Comparison of ENCODE assay signal across 15 cellular contexts in the genomic region with DNA sequence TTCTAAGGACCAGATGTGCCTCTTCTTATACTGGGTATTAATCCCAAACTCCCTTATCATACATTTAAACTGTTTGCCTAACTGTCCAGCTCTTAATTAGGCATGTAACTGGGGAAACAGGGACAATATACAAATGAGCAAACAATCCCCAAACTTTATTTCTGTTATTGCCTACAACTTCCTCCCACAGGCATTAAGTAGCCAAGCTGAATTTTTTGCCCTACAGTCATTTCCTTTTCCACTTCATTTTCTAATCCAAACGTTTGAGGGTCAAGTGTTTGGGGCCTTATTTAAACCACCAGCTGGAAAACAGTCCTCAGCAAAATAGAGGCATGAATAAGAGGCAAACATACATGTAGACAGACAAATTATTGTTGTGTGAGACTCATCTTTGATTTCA.
A peak's percentile ranks its signal among the peaks of the same experiment; 100 is the strongest.
DNase-seq lines count a peak whose midpoint lies in the region; ATAC-seq and TF ChIP-seq lines count a peak whose summit lies in the region.
"Had no signal": no experiment of that assay in that cellular context is flagged by ENCODE, and none has a peak within 500 bp of the region (broad histone marks: within the 10 kb centered on the region; RNA-seq: fewer than 3 reads in every experiment).

No MANE protein-coding gene starts in this region.

- CTCF ChIA-PET in AG04450 (lab: Charles Lee) = interaction anchor here (0.5 to 1.3 kb wide), 2 partner anchors 15 to 398 kb away, joined by 4 read pairs; no protein-coding TSS in a partner anchor

- no peaks in the 10 kb centered on the region for H3K27me3 ChIP-seq in AG04450 (ENCODE audit: control insufficient read depth, insufficient read depth, low read length)
- no peaks in the 10 kb centered on the region for H3K27me3 ChIP-seq in prostate gland (replicated peaks; ENCODE audit: insufficient read depth)
- H3K27me3 ChIP-seq in thyroid gland = no peaks in the 10 kb centered on the region
- H3K27me3 ChIP-seq: neutrophil, Peyer's patch had no signal

- POLR2A ChIA-PET in AG04450 (lab: Yijun Ruan, JAX) = no interaction called here

- H3K4me3 ChIP-seq in AG04450 (ENCODE audit: low read depth, low read length) = no peak overlapping the region
- no peak overlapping the region for H3K4me3 ChIP-seq in prostate gland
- no peak overlapping the region for H3K4me3 ChIP-seq in thyroid gland (replicated peaks in 1 of 3)
- H3K4me3 ChIP-seq: Peyer's patch had no signal

- TF ChIP-seq CTCF in AG04450 (IDR thresholded peaks at IDR 0.05; ENCODE audit: low read depth, low read length) (no peak), prostate gland (IDR thresholded peaks at IDR 0.05) (no peak), thyroid gland (IDR thresholded peaks at IDR 0.05) (no peak)

- TF ChIP-seq POLR2A in prostate gland (IDR thresholded peaks at IDR 0.05) = no peak
- TF ChIP-seq POLR2A in thyroid gland (IDR thresholded peaks at IDR 0.05) = no peak

- WGBS in prostate gland = 9% methylated on average over 1 of the region's 1 CpG
- 0 to 5% methylated on average over 1 of the region's 1 CpG for WGBS in thyroid gland, 2 donors

- DNase-seq in AG04450 (ENCODE audit: low read depth, low spot score) (no peak), GM03348 (ENCODE audit: low spot score) (peak; percentile 39), astrocyte of the hippocampus (ENCODE audit: low read depth, low spot score) (peak; percentile 24), kidney tubule cell (ENCODE audit: low spot score) (peak; percentile 26), prostate gland (ENCODE audit: low spot score) (no peak), thyroid gland (no peak)
- DNase-seq in activated CD4-positive, alpha-beta T cell treated with anti-CD3 and anti-CD28 coated beads for 1 hour = no peak
- DNase-seq: activated B cell treated with CpG ODN at 0.5 μM for 24 hours; activated CD8-positive, alpha-beta memory T cell treated with anti-CD3 and anti-CD28 coated beads, Interleukin-2, amount 50 U/mL, for 4 hours; erythroblast; NCI-H446; Peyer's patch; small intestine had no signal

- no peak for ATAC-seq in HG03025 (IDR thresholded peaks at IDR 0.05; ENCODE audit: low FRiP score, unreplicated experiment)

- no peaks in the 10 kb centered on the region; the same call in 1 of the 2 replicates for H3K9me3 ChIP-seq in AG04450 (ENCODE audit: control insufficient read depth, insufficient read depth, low read length)
- H3K9me3 ChIP-seq in prostate gland = no peaks in the 10 kb centered on the region
- H3K9me3 ChIP-seq in thyroid gland = no peaks in the 10 kb centered on the region
- H3K9me3 ChIP-seq: neutrophil, Peyer's patch had no signal

- no peaks in the 10 kb centered on the region for H3K4me1 ChIP-seq in prostate gland (replicated peaks)
- peaks cover 0 to 7% of the 10 kb centered on the region in 2 donors for H3K4me1 ChIP-seq in thyroid gland
- H3K4me1 ChIP-seq: Peyer's patch had no signal

- intact Hi-C loops in prostate gland (cut with DNase I) (no loop called here), thyroid gland (cut with DNase I) (no loop called here)

- peak overlapping the region; percentile 75 for H3K27ac ChIP-seq in AG04450 (ENCODE audit: low read depth, low read length)
- H3K27ac ChIP-seq in prostate gland = no peak overlapping the region
- H3K27ac ChIP-seq in thyroid gland = no peak overlapping the region
- H3K27ac ChIP-seq: neutrophil had no signal

- no peaks in the 10 kb centered on the region for H3K36me3 ChIP-seq in prostate gland
- H3K36me3 ChIP-seq in thyroid gland = no peaks in the 10 kb centered on the region
- H3K36me3 ChIP-seq: neutrophil, Peyer's patch had no signal

Comparison
In these comparisons a context has a peak if more than half of its experiments do, and no peak if none do; other contexts are left out.
1. DNase-seq: peak in GM03348 (single experiment), astrocyte of the hippocampus (single experiment) and kidney tubule cell (single experiment); none in AG04450 (single experiment), prostate gland (single experiment), thyroid gland (0 of 2) and activated CD4-positive, alpha-beta T cell treated with anti-CD3 and anti-CD28 coated beads for 1 hour (single experiment).